ENCODE assay signal across 26 cellular contexts in the genomic region with DNA sequence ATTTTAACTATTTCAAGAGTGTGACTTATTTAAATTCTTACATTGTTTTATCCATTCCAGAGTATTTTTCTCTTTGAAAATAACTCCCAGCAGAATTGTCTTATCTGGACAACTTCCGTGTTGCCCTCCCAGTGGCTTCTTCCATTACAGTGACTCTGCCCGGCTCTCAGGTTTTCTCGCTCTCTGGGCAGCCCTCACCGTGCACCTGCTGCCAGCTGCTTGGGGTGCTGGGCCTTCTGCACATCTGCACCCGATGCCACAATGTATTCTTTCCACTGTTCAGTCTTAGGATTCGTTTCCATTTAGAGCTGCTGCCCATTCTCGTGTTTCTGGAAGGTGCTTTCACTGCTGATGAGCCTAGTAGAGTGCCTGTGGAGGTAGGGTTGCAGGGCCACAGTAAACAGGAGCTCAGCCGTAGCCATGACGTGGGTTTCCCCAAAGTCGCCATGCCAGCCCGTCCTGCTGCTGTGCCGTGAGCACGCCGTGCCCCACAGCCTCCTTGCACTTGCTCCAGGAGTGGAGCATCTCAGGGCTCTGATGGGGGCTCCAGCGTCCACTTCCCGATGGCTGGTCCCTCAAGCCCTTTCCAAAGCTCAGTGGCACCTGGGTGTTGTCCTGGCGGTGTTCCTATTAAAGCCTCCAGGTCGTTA.
"Had no signal": no experiment of that assay in that cellular context is flagged by ENCODE, and none has a peak within 500 bp of the region (broad histone marks: within the 10 kb centered on the region; RNA-seq: fewer than 3 reads in every experiment).

No MANE protein-coding gene starts in this region.

- DNase-seq: activated CD4-positive, CD25-positive, alpha-beta regulatory T cell treated with anti-CD3 and anti-CD28 coated beads, Interleukin-2, amount 50 U/mL, for 72 hours; activated CD8-positive, alpha-beta memory T cell treated with anti-CD3 and anti-CD28 coated beads for 24 hours; activated CD8-positive, alpha-beta memory T cell treated with anti-CD3 and anti-CD28 coated beads, Interleukin-2, amount 50 U/mL, for 4 hours; activated naive CD4-positive, alpha-beta T cell treated with Interleukin-2 at 50 U/mL for 16 hours; activated naive CD8-positive, alpha-beta T cell treated with anti-CD3 and anti-CD28 coated beads for 36 hours; activated T-cell treated with anti-CD3 and anti-CD28 coated beads, Interleukin-2, amount 50 U/mL, for 24 hours; colonic mucosa; effector memory CD8-positive, alpha-beta T cell; foreskin melanocyte; glutamatergic neuron; mesendoderm; naive thymus-derived CD8-positive, alpha-beta T cell; stimulated activated CD4-positive, alpha-beta T cell treated with anti-CD3 and anti-CD28 coated beads, Interleukin-12 subunit alpha, Interleukin-12 subunit beta, amount 100 ng/mL, for 4 hours; stimulated activated CD4-positive, alpha-beta T cell treated with anti-CD3 and anti-CD28 coated beads, Interleukin-4, amount 100 ng/mL, for 4 hours; stomach; T-helper 1 cell; transverse colon had no signal

- H3K27ac ChIP-seq: breast epithelium, colonic mucosa, dorsolateral prefrontal cortex, hepatocyte, prostate gland, stomach, suprapubic skin, uterus, WERI-Rb-1 had no signal

- H3K4me1 Mint-ChIP-seq: activated naive CD8-positive, alpha-beta T cell treated with anti-CD3 and anti-CD28 coated beads for 36 hours had no signal

- H3K27me3 ChIP-seq: breast epithelium, colonic mucosa, dorsolateral prefrontal cortex, hepatocyte, stomach, suprapubic skin, transverse colon, uterus had no signal

- H3K9me3 Mint-ChIP-seq: central memory CD8-positive, alpha-beta T cell; effector memory CD8-positive, alpha-beta T cell had no signal

- H3K4me1 ChIP-seq: breast epithelium, colonic mucosa, prostate gland, stomach, suprapubic skin, uterus had no signal

- H3K27me3 Mint-ChIP-seq: activated naive CD8-positive, alpha-beta T cell treated with anti-CD3 and anti-CD28 coated beads for 36 hours; activated T-cell treated with anti-CD3 and anti-CD28 coated beads, Interleukin-2, amount 50 U/mL, for 24 hours; central memory CD8-positive, alpha-beta T cell; effector memory CD8-positive, alpha-beta T cell; naive thymus-derived CD8-positive, alpha-beta T cell had no signal

- H3K36me3 ChIP-seq: breast epithelium, colonic mucosa, prostate gland, transverse colon, uterus had no signal

- H3K4me3 Mint-ChIP-seq: activated naive CD8-positive, alpha-beta T cell treated with anti-CD3 and anti-CD28 coated beads for 36 hours; activated T-cell treated with anti-CD3 and anti-CD28 coated beads, Interleukin-2, amount 50 U/mL, for 24 hours; central memory CD8-positive, alpha-beta T cell; effector memory CD8-positive, alpha-beta T cell; naive thymus-derived CD8-positive, alpha-beta T cell had no signal

- ATAC-seq: effector memory CD8-positive, alpha-beta T cell; esophagus mucosa; naive thymus-derived CD8-positive, alpha-beta T cell had no signal

- H3K27ac Mint-ChIP-seq: activated naive CD8-positive, alpha-beta T cell treated with anti-CD3 and anti-CD28 coated beads for 36 hours; activated T-cell treated with anti-CD3 and anti-CD28 coated beads, Interleukin-2, amount 50 U/mL, for 24 hours had no signal

- H3K4me3 ChIP-seq: breast epithelium, colonic mucosa, dorsolateral prefrontal cortex, hepatocyte, prostate gland, stomach, suprapubic skin, transverse colon, uterus had no signal

- H3K9me3 ChIP-seq: breast epithelium, colonic mucosa, prostate gland, suprapubic skin, transverse colon, uterus had no signal
